Comparison of ENCODE assay signal across 15 cellular contexts in the genomic region with DNA sequence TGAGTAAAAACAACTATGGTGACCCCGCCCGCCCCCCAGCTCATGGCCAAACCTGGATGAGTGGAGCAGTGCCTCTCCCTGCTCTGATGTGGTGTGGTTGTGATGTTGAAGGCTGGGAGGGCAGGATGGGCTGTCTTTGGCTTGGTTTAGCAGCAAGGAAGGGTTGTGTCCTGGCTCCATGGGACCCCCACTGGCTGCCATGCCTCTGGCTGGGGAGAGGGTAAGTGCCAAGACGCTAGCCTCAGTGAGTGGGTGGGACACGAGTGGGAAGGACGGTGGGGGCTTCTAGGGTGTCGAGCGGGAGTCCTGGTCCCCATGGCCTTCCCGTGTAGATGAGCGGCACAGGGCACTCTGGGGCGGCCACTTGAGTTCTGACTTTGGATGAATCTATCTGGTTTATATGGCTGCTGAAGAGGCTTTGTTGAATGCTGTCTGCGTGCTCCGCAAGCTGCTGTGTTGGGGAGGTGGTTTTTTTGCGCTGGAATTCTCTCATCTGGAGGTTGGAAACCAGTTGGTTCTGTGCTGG. TPM values are rescaled to one million over a fixed set of nuclear protein-coding genes. Genes with fewer than 3 reads are reported as not detected.
DNase-seq lines count a peak whose midpoint lies in the region; ATAC-seq and TF ChIP-seq lines count a peak whose summit lies in the region.
"Had no signal": no experiment of that assay in that cellular context is flagged by ENCODE, and none has a peak within 500 bp of the region (broad histone marks: within the 10 kb centered on the region; RNA-seq: fewer than 3 reads in every experiment).

No MANE protein-coding gene starts in this region.

- CTCF ChIA-PET in MCF 10A (lab: Yijun Ruan, JAX), result interaction anchor here (0.6 to 2.2 kb wide), 4 partner anchors 10 to 156 kb away, joined by 3 to 6 read pairs (median 4); no protein-coding TSS in a partner anchor
- CTCF ChIA-PET in naive thymus-derived CD4-positive, alpha-beta T cell (lab: Charles Lee), result no interaction called here

- H3K4me3 Mint-ChIP-seq in activated naive CD4-positive, alpha-beta T cell treated with anti-CD3 and anti-CD28 coated beads, Interleukin-2, amount 50 U/mL, for 24 hours, result no peak overlapping the region
- peak overlapping the region; percentile 75 for H3K4me3 Mint-ChIP-seq in MCF 10A (ENCODE audit: unreplicated experiment)
- peak overlapping the region; percentile 31 to 78 (median 76) for H3K4me3 Mint-ChIP-seq in nephron
- peak overlapping the region; percentile 84 for H3K4me3 Mint-ChIP-seq in type B pancreatic cell
- H3K4me3 Mint-ChIP-seq in naive thymus-derived CD4-positive, alpha-beta T cell, result peak overlapping the region in 2 of 10 donors; percentile 4 to 65
- H3K4me3 Mint-ChIP-seq: T-helper 17 cell had no signal

- no TSS peak for BruUV-seq in MCF 10A (replicated peaks; lab: Mats Ljungman, UMichigan)

- H3K27me3 ChIP-seq in naive thymus-derived CD4-positive, alpha-beta T cell (ENCODE audit: control insufficient read depth in 2 of 2, insufficient read depth in 2 of 2, low read length in 2 of 2), result no peaks in the 10 kb centered on the region

- POLR2A ChIA-PET in MCF 10A (lab: Yijun Ruan, JAX), result interaction anchor here (1.0 to 1.8 kb wide), 3 partner anchors 19 to 34 kb away, joined by 4 to 7 read pairs (median 5); no protein-coding TSS in a partner anchor
- POLR2A ChIA-PET in naive thymus-derived CD4-positive, alpha-beta T cell (lab: Charles Lee), result no interaction called here

- H3K27ac ChIP-seq in naive thymus-derived CD4-positive, alpha-beta T cell (ENCODE audit: low read depth, low read length), result no peak overlapping the region
- H3K27ac ChIP-seq: VCaP had no signal

- peaks cover 18% of the 10 kb centered on the region for H3K27me3 Mint-ChIP-seq in activated naive CD4-positive, alpha-beta T cell treated with anti-CD3 and anti-CD28 coated beads, Interleukin-2, amount 50 U/mL, for 24 hours
- H3K27me3 Mint-ChIP-seq in MCF 10A (ENCODE audit: insufficient read depth, unreplicated experiment) (no peaks in the 10 kb centered on the region), nephron (ENCODE audit: low read depth) (no peaks in the 10 kb centered on the region), type B pancreatic cell (no peaks in the 10 kb centered on the region)
- H3K27me3 Mint-ChIP-seq in naive thymus-derived CD4-positive, alpha-beta T cell, result peaks cover 34 to 77% (median 37%) of the 10 kb centered on the region in 5 donors

- H3K36me3 ChIP-seq in naive thymus-derived CD4-positive, alpha-beta T cell (ENCODE audit: control insufficient read depth in 2 of 3, insufficient read depth in 3 of 3, low read length in 3 of 3), result no peaks in the 10 kb centered on the region

- H3K9me3 Mint-ChIP-seq in activated naive CD4-positive, alpha-beta T cell treated with anti-CD3 and anti-CD28 coated beads, Interleukin-2, amount 50 U/mL, for 24 hours, result no peaks in the 10 kb centered on the region
- no peaks in the 10 kb centered on the region for H3K9me3 Mint-ChIP-seq in activated naive CD4-positive, alpha-beta T cell treated with anti-CD3 and anti-CD28 coated beads, Interleukin-2, amount 50 U/mL, for 72 hours
- H3K9me3 Mint-ChIP-seq in MCF 10A (ENCODE audit: unreplicated experiment), result no peaks in the 10 kb centered on the region
- no peaks in the 10 kb centered on the region for H3K9me3 Mint-ChIP-seq in nephron
- H3K9me3 Mint-ChIP-seq in type B pancreatic cell, result no peaks in the 10 kb centered on the region
- H3K9me3 Mint-ChIP-seq in naive thymus-derived CD4-positive, alpha-beta T cell, result peaks cover 0 to 2% (median 0%) of the 10 kb centered on the region in 11 donors

- no peaks in the 10 kb centered on the region for H3K9me3 ChIP-seq in naive thymus-derived CD4-positive, alpha-beta T cell (ENCODE audit: control insufficient read depth in 2 of 3, low read length in 3 of 3)

- H3K4me1 Mint-ChIP-seq in activated naive CD4-positive, alpha-beta T cell treated with anti-CD3 and anti-CD28 coated beads, Interleukin-2, amount 50 U/mL, for 24 hours, result no peaks in the 10 kb centered on the region
- H3K4me1 Mint-ChIP-seq in MCF 10A (ENCODE audit: insufficient read depth, unreplicated experiment) (peaks cover 29% of the 10 kb centered on the region), nephron (no peaks in the 10 kb centered on the region), type B pancreatic cell (ENCODE audit: unreplicated experiment) (peaks cover 41% of the 10 kb centered on the region)
- peaks cover 0 to 13% (median 11%) of the 10 kb centered on the region in 7 donors for H3K4me1 Mint-ChIP-seq in naive thymus-derived CD4-positive, alpha-beta T cell

- intact Hi-C loops in MCF 10A (cut with micrococcal nuclease), result loop anchor here (1.0 to 2.0 kb wide), 2 partner anchors 24 to 41 kb away; no protein-coding TSS in a partner anchor
- intact Hi-C loops in naive thymus-derived CD4-positive, alpha-beta T cell (cut with micrococcal nuclease), result no loop called here

- TF ChIP-seq CTCF in MCF 10A (IDR thresholded peaks at IDR 0.05; ENCODE audit: unreplicated experiment) (no peak), nephron (IDR thresholded peaks at IDR 0.05; ENCODE audit: unreplicated experiment in 3 of 3) (no peak), type B pancreatic cell (conservative IDR thresholded peaks at IDR 0.05) (no peak)

- H3K36me3 Mint-ChIP-seq in activated naive CD4-positive, alpha-beta T cell treated with anti-CD3 and anti-CD28 coated beads, Interleukin-2, amount 50 U/mL, for 24 hours, result no peaks in the 10 kb centered on the region
- H3K36me3 Mint-ChIP-seq in activated naive CD4-positive, alpha-beta T cell treated with anti-CD3 and anti-CD28 coated beads, Interleukin-2, amount 50 U/mL, for 72 hours, result no peaks in the 10 kb centered on the region
- no peaks in the 10 kb centered on the region for H3K36me3 Mint-ChIP-seq in MCF 10A (ENCODE audit: insufficient read depth, unreplicated experiment)
- H3K36me3 Mint-ChIP-seq in nephron (ENCODE audit: low read depth), result peaks cover 8% of the 10 kb centered on the region
- no peaks in the 10 kb centered on the region for H3K36me3 Mint-ChIP-seq in type B pancreatic cell
- no peaks in the 10 kb centered on the region for H3K36me3 Mint-ChIP-seq in naive thymus-derived CD4-positive, alpha-beta T cell

- H3K27ac Mint-ChIP-seq in activated naive CD4-positive, alpha-beta T cell treated with anti-CD3 and anti-CD28 coated beads, Interleukin-2, amount 50 U/mL, for 24 hours, result peak overlapping the region; percentile 26
- H3K27ac Mint-ChIP-seq in activated naive CD4-positive, alpha-beta T cell treated with anti-CD3 and anti-CD28 coated beads, Interleukin-2, amount 50 U/mL, for 72 hours, result no peak overlapping the region
- H3K27ac Mint-ChIP-seq in MCF 10A (ENCODE audit: low read depth, unreplicated experiment) (peak overlapping the region; percentile 79), nephron (no peak overlapping the region), type B pancreatic cell (peak overlapping the region; percentile 32)
- peak overlapping the region in 1 of 9 donors; percentile 19 for H3K27ac Mint-ChIP-seq in naive thymus-derived CD4-positive, alpha-beta T cell
- H3K27ac Mint-ChIP-seq: T-helper 17 cell had no signal

- ATAC-seq in activated naive CD4-positive, alpha-beta T cell treated with anti-CD3 and anti-CD28 coated beads, Interleukin-2, amount 50 U/mL, for 72 hours, result no peak
- ATAC-seq in HG03521 (IDR thresholded peaks at IDR 0.05; ENCODE audit: unreplicated experiment), result no peak
- ATAC-seq in naive thymus-derived CD4-positive, alpha-beta T cell, result no peak
- ATAC-seq: T-helper 17 cell had no signal

- no peak for DNase-seq in activated naive CD4-positive, alpha-beta T cell treated with anti-CD3 and anti-CD28 coated beads, Interleukin-2, amount 50 U/mL, for 72 hours (ENCODE audit: low spot score in 2 of 2)
- no peak for DNase-seq in MCF 10A (ENCODE audit: unreplicated experiment)
- DNase-seq in type B pancreatic cell (ENCODE audit: extremely low spot score, unreplicated experiment), result no peak
- DNase-seq in activated CD4-positive, alpha-beta T cell treated with anti-CD3 and anti-CD28 coated beads for 1 hour, result no peak
- no peak for DNase-seq in naive thymus-derived CD4-positive, alpha-beta T cell
- DNase-seq: activated CD4-positive, alpha-beta T cell treated with anti-CD3 and anti-CD28 coated beads, Interleukin-2, amount 50 U/mL, for 48 hours; activated gamma-delta T cell treated with Interleukin-2 at 50 U/mL for 16 hours; effector CD4-positive, alpha-beta T cell; NCI-H748 treated with DMSO at 0.1 percent for 48 hours; stimulated activated CD8-positive, alpha-beta memory T cell treated with anti-CD3 and anti-CD28 coated beads, Interleukin-4, amount 100 ng/mL, for 48 hours; T-helper 17 cell had no signal

- H3K4me1 ChIP-seq in naive thymus-derived CD4-positive, alpha-beta T cell (ENCODE audit: control insufficient read depth in 2 of 2, insufficient read depth in 2 of 2, low read length in 2 of 2), result peaks cover 4 to 9% of the 10 kb centered on the region in 2 donors

- no peak overlapping the region for H3K4me3 ChIP-seq in naive thymus-derived CD4-positive, alpha-beta T cell (ENCODE audit: low read length)

RNA-seq across cellular contexts. Expression of a gene that starts 50.4 kb away (rescaled TPM):
- total RNA-seq in activated naive CD4-positive, alpha-beta T cell treated with anti-CD3 and anti-CD28 coated beads, Interleukin-2, amount 50 U/mL, for 72 hours, result under 1 TPM; 0.06 to 0.18 TPM
- total RNA-seq in MCF 10A (2022) (15.5 and 17.0 TPM in 2 replicates), type B pancreatic cell (ENCODE audit: low replicate concordance) (49.7 and 57.2 TPM in 2 replicates)
- total RNA-seq in naive thymus-derived CD4-positive, alpha-beta T cell, result under 1 TPM in 1 of 5 experiments, not detected in 4; 0.15 TPM
- polyA plus RNA-seq in naive thymus-derived CD4-positive, alpha-beta T cell, result not detected
- total RNA-seq: T-helper 17 cell had no signal

Comparison
In these comparisons a context has a peak if more than half of its experiments do, and no peak if none do; other contexts are left out.
1. H3K27ac Mint-ChIP-seq: peak in activated naive CD4-positive, alpha-beta T cell treated with anti-CD3 and anti-CD28 coated beads, Interleukin-2, amount 50 U/mL, for 24 hours (single experiment), MCF 10A (single experiment) and type B pancreatic cell (single experiment); none in activated naive CD4-positive, alpha-beta T cell treated with anti-CD3 and anti-CD28 coated beads, Interleukin-2, amount 50 U/mL, for 72 hours (0 of 2) and nephron (0 of 3).
2. RNA of a gene that starts 50.4 kb away (total RNA-seq): 49.7 to 57.2 TPM in type B pancreatic cell and 15.5 to 17.0 TPM in MCF 10A; 0.06 to 0.18 TPM in activated naive CD4-positive, alpha-beta T cell treated with anti-CD3 and anti-CD28 coated beads, Interleukin-2, amount 50 U/mL, for 72 hours and 0.15 TPM in naive thymus-derived CD4-positive, alpha-beta T cell; every median in the first group is over 10 times any median in the second.